20 cellular contexts compared by ENCODE assay signal in the genomic region with DNA sequence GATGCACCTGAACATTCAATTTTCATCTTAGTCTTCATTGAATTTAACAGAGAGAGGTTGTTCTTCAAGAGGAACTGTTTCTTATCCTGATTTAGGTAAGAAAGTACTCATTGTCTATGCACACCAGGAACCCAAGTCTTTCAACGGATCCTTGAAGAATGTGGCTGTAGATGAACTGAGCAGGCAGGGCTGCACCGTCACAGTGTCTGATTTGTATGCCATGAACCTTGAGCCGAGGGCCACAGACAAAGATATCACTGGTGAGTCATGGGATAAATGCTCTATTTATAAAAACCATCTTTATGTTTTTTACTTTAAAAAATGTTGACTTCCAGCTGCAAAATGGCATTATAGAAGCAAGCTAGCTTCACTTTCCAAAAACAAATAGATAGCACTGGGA.
"Had no signal": no experiment of that assay in that cellular context is flagged by ENCODE, and none has a peak within 500 bp of the region (broad histone marks: within the 10 kb centered on the region; RNA-seq: fewer than 3 reads in every experiment).

No MANE protein-coding gene starts in this region.

- H3K9me3 ChIP-seq: prostate gland, suprapubic skin had no signal

- H3K4me3 Mint-ChIP-seq: activated CD4-positive, alpha-beta T cell treated with anti-CD3 and anti-CD28 coated beads, Interleukin-2, amount 10 ng/mL, durations not matched to agents 24 days and 14 days; activated naive CD8-positive, alpha-beta T cell treated with anti-CD3 and anti-CD28 coated beads for 36 hours; activated T-cell treated with anti-CD3 and anti-CD28 coated beads, Interleukin-2, amount 50 U/mL, for 72 hours; nephron; stimulated activated naive CD8-positive, alpha-beta T cell treated with anti-CD3 and anti-CD28 coated beads, Interleukin-15, Interleukin-2, amounts not matched to agents 100 ng/mL and 50 ng/mL, for 24 hours had no signal

- H3K4me3 ChIP-seq: breast epithelium, dorsolateral prefrontal cortex, prostate gland, suprapubic skin had no signal

- H3K27ac Mint-ChIP-seq: activated CD4-positive, alpha-beta T cell treated with anti-CD3 and anti-CD28 coated beads, Interleukin-2, amount 10 ng/mL, durations not matched to agents 24 days and 14 days; activated naive CD8-positive, alpha-beta T cell treated with anti-CD3 and anti-CD28 coated beads for 36 hours; activated T-cell treated with anti-CD3 and anti-CD28 coated beads, Interleukin-2, amount 50 U/mL, for 72 hours; nephron had no signal

- H3K27me3 Mint-ChIP-seq: activated CD4-positive, alpha-beta T cell treated with anti-CD3 and anti-CD28 coated beads, Interleukin-2, amount 10 ng/mL, durations not matched to agents 24 days and 14 days; activated naive CD8-positive, alpha-beta T cell treated with anti-CD3 and anti-CD28 coated beads for 36 hours; stimulated activated naive CD8-positive, alpha-beta T cell treated with anti-CD3 and anti-CD28 coated beads, Interleukin-15, Interleukin-2, amounts not matched to agents 100 ng/mL and 50 ng/mL, for 24 hours had no signal

- H3K27me3 ChIP-seq: breast epithelium, dorsolateral prefrontal cortex, suprapubic skin had no signal

- H3K4me1 Mint-ChIP-seq: nephron had no signal

- FAIRE-seq: TTC549 had no signal

- H3K27ac ChIP-seq: breast epithelium, dorsolateral prefrontal cortex, prostate gland, suprapubic skin had no signal

- DNase-seq: activated CD4-positive, alpha-beta T cell treated with anti-CD3 and anti-CD28 coated beads, Interleukin-2, amount 10 ng/mL, durations not matched to agents 24 days and 14 days; activated CD4-positive, CD25-positive, alpha-beta regulatory T cell; activated CD8-positive, alpha-beta memory T cell treated with anti-CD3 and anti-CD28 coated beads, Interleukin-2, amount 50 U/mL, for 48 hours; activated gamma-delta T cell; activated naive CD8-positive, alpha-beta T cell treated with anti-CD3 and anti-CD28 coated beads for 36 hours; activated T-cell treated with anti-CD3 and anti-CD28 coated beads, Interleukin-2, amount 50 U/mL, for 72 hours; anterior cingulate cortex; dorsolateral prefrontal cortex; erythroblast; hypothalamus; mesendoderm; occipital lobe; right cardiac atrium; trophoblast cell had no signal

- H3K4me1 ChIP-seq: breast epithelium, prostate gland had no signal

- ATAC-seq: activated T-cell treated with anti-CD3 and anti-CD28 coated beads, Interleukin-2, amount 50 U/mL, for 72 hours; right cardiac atrium had no signal
